ENCODE assay signal across 24 cellular contexts in genomic region chr19:19721896-19722295, GRCh38.
"Had no signal": no experiment of that assay in that cellular context is flagged by ENCODE, and none has a peak within 500 bp of the region (broad histone marks: within the 10 kb centered on the region; RNA-seq: fewer than 3 reads in every experiment).

No MANE protein-coding gene starts in this region.

- H3K27me3 Mint-ChIP-seq: IgD-negative memory B cell had no signal

- H3K27ac Mint-ChIP-seq: IgD-negative memory B cell had no signal

- H3K4me1 ChIP-seq: SJSA1 had no signal

- H3K36me3 ChIP-seq: SJSA1 had no signal

- H3K4me2 ChIP-seq: KMS-11 had no signal

- H3K27ac ChIP-seq: HL-60, KMS-11, SJSA1, SK-N-MC had no signal

- ATAC-seq: K562 had no signal

- H3K4me3 ChIP-seq: K562, SJSA1, SK-N-MC had no signal

- H3K9ac ChIP-seq: KMS-11 had no signal

- DNase-seq: MV-4-11, NCI-H1048, NCI-H1105 treated with DMSO at 0.1 percent for 48 hours, NCI-H1417 treated with DMSO at 0.1 percent for 48 hours, NCI-H146, NCI-H1694 treated with DMSO at 0.1 percent for 48 hours, NCI-H1930, NCI-H2081, NCI-H2171, NCI-H226, NCI-H446, NCI-H510A, NCI-H524 treated with DMSO at 0.1 percent for 48 hours, NCI-H69, NCI-H774, Right ventricle myocardium superior, RPMI8226, SIG-M5 had no signal

- H3K27me3 ChIP-seq: SJSA1 had no signal
